Comparison of ENCODE assay signal across 8 cellular contexts in the genomic region with DNA sequence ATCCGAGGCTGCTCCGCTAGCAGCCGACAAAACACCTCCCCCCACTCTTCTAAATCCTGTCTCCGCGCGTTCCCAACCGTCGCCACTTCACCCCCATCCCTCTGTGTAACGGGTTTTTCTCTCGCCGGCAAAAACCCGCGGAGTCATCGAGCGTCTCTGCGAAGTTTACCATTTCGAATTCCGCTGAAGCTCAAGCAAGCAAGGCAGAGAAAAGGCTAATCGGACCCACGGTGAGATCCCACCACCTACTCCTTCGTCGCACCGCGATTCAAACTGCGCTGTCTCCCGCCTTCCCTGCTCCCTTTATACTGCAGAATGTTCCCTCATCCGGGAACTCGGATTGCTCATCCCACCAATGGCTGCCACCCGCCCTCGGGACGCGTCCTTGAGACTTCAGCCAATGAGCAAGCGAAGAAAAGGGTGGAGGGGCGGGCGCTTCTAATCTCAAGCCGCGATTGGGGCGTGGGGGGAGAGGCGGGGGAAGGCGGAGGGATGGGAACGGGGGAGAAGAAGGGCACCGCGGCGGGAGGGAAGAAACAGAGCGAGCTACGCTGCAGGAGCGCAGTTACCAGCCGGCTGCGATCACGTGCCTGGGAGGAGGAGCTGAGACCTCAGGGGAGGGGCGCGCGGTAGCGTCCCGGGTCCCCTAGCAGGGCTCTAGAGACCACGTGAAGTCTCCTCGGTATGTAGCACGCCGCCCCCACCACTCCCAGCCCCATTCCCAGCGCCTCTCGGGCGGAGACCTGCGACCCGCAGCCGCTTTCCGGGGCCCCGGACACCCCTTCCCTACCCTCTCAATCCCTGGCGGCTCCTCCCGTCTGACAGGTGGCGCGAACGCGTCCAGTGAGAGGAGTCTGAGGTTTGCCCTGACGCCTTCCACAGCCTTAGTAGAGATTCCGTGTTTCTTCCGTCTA. TPM values are rescaled to one million over a fixed set of nuclear protein-coding genes. Genes with fewer than 3 reads are reported as not detected.
DNase-seq lines count a peak whose midpoint lies in the region; ATAC-seq, FAIRE-seq and TF ChIP-seq lines count a peak whose summit lies in the region.

A gene (minus strand): TSS at position 277 of the 914 bp plus-strand sequence. CDS start 105 bp downstream, at position 172.

- no peak for TF ChIP-seq EP300 in sigmoid colon (IDR thresholded peaks at IDR 0.05)

- ATAC-seq in GM18858 (IDR thresholded peaks at IDR 0.05; ENCODE audit: unreplicated experiment) (peak; percentile 60), HG03066 (IDR thresholded peaks at IDR 0.05; ENCODE audit: low read depth, unreplicated experiment) (peak; percentile 51)

- H3K4me3 ChIP-seq in sigmoid colon, result peak within 1 kb of the TSS; percentile 63 to 76 (median 71)

- TF ChIP-seq CTCF in brain (conservative IDR thresholded peaks at IDR 0.05) (no peak), sigmoid colon (IDR thresholded peaks at IDR 0.05) (no peak)

- H3K27ac ChIP-seq in sigmoid colon, result peak within 1 kb of the TSS; percentile 92 to 97 (median 96)

- intact Hi-C loops in sigmoid colon (cut with DNase I), result loop anchor here (1.0 to 10.0 kb wide), 5 partner anchors 225 to 1688 kb away; a partner anchor contains a TSS

- H3K9me3 Mint-ChIP-seq in brain, result peaks cover 0 to 2% (median 0%) of the 10 kb centered on the region in 5 experiments

- H3K36me3 Mint-ChIP-seq in brain, result peaks cover 17% of the 10 kb centered on the region

- peak; percentile 96 for FAIRE-seq in A204.1 (lab: Jason Lieb, UNC)
- FAIRE-seq in TTC549 (lab: Jason Lieb, UNC), result peak; percentile 86

- peak; percentile 82 for DNase-seq in NCI-H2107 treated with DMSO at 0.1 percent for 48 hours (lab: John Stamatoyannopoulos, UW; ENCODE audit: unreplicated experiment)
- peak; percentile 90 for DNase-seq in iPS DF 4.7 (ENCODE audit: extremely low read depth, low spot score)
- DNase-seq in sigmoid colon, result peak; percentile 100

- H3K27ac Mint-ChIP-seq in brain, result no peak within 1 kb of the TSS

- H3K36me3 ChIP-seq in sigmoid colon, result no peaks in the 10 kb centered on the region

- no peak within 1 kb of the TSS for H3K4me3 Mint-ChIP-seq in brain

- H3K4me1 Mint-ChIP-seq in brain, result peaks cover 8% of the 10 kb centered on the region

- WGBS in sigmoid colon, 2 donors, result 0 to 1% methylated on average over 76 of the region's 76 CpGs

- H3K27me3 ChIP-seq in sigmoid colon, result no peaks in the 10 kb centered on the region

- peaks cover 0 to 34% (median 28%) of the 10 kb centered on the region in 4 donors for H3K4me1 ChIP-seq in sigmoid colon

- peaks cover 9% of the 10 kb centered on the region for H3K27me3 Mint-ChIP-seq in brain

- no peaks in the 10 kb centered on the region for H3K9me3 ChIP-seq in sigmoid colon

- peak; percentile 97 to 98 for TF ChIP-seq POLR2A in sigmoid colon (IDR thresholded peaks at IDR 0.05)

RNA-seq across cellular contexts. Expression of the gene that starts here (rescaled TPM):
- 358 TPM for polyA plus RNA-seq in brain (ENCODE audit: insufficient read depth, low read depth, low replicate concordance)
- 100 to 1,000 TPM; 236 to 621 (median 353) TPM for total RNA-seq in sigmoid colon
- 100 to 1,000 TPM; 175 to 543 (median 421) TPM for polyA plus RNA-seq in sigmoid colon

Comparison
In these comparisons a context has a peak if more than half of its experiments do, and no peak if none do; other contexts are left out.
1. Peak in every context shown above with its lines: DNase-seq, ATAC-seq, H3K4me3 ChIP-seq and H3K27ac ChIP-seq.